Comparison of ENCODE assay signal across 9 cellular contexts in the genomic region with DNA sequence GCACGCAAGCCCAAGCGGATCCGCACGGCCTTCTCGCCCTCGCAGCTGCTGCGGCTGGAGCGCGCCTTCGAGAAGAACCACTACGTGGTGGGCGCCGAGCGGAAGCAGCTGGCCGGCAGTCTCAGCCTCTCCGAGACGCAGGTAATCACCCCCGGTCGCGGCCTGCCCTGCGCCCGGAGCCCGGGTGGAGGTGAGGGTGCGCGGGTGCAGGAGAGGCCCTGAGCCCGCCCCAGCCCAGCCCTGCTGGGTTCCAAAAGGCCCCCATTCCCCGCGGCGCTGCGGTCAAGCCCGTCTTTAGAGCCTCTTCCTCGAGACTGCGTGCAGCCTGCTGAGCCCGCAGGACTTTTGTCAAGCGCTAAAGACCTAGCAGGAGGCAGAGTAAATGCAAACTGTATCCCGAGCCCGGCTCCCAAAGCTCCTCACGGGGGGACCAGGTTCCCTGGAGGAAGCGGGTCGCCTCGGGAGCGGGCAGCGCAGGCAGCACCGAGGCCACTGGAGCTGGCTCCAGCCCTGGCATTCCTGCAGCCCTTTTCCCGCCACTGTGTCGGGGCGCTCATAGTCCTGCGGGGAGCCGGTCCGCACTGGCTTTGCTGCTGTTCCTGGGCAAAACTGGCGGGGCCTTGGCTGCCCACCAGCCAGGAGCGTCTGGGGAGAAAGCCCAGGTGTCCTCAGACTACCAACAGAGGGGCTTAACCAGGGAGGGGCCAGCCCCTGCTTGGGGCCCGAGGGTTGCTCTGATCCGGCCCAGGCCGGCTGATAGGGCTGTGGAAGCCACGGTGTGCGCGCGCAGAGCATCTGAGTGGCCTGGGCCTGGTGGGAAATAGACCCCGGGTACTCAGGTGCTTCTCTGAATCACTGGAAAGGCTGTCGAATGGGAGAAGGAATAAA. TPM values are rescaled to one million over a fixed set of nuclear protein-coding genes. Genes with fewer than 3 reads are reported as not detected.
A peak's percentile ranks its signal among the peaks of the same experiment; 100 is the strongest.
DNase-seq lines count a peak whose midpoint lies in the region; ATAC-seq and TF ChIP-seq lines count a peak whose summit lies in the region.
"Had no signal": no experiment of that assay in that cellular context is flagged by ENCODE, and none has a peak within 500 bp of the region (broad histone marks: within the 10 kb centered on the region; RNA-seq: fewer than 3 reads in every experiment).

No MANE protein-coding gene starts in this region.

- no peak overlapping the region for H3K27ac Mint-ChIP-seq in endodermal cell
- H3K27ac Mint-ChIP-seq: T-helper 1 cell treated with Interleukin-12 subunit alpha and Interleukin-12 subunit beta and Interleukin-4 antibody, amounts not matched to agents 30 μg/mL and 1 μg/mL, for 36 hours had no signal

- H3K79me2 ChIP-seq in Karpas-422 (ENCODE audit: low read length): no peaks in the 10 kb centered on the region

- H3K4me1 Mint-ChIP-seq in endodermal cell: peaks cover 19% of the 10 kb centered on the region

- no peaks in the 10 kb centered on the region for H3K36me3 ChIP-seq in endodermal cell (ENCODE audit: control insufficient read depth, insufficient read depth, low read length)
- no peaks in the 10 kb centered on the region for H3K36me3 ChIP-seq in Karpas-422 (ENCODE audit: insufficient read depth, low read length)

- H3K4me1 ChIP-seq in endodermal cell (ENCODE audit: control insufficient read depth, insufficient read depth, low read length) (peaks cover 11% of the 10 kb centered on the region), Karpas-422 (ENCODE audit: low read length) (no peaks in the 10 kb centered on the region)

- WGBS in endodermal cell (ENCODE audit: insufficient coverage in 1 of 2, insufficient read length in 1 of 2), 2 experiments: 2 to 3% methylated on average over 41 to 61 of the region's 61 CpGs

- H3K27ac ChIP-seq in endodermal cell (ENCODE audit: low read depth, low read length) (no peak overlapping the region), Karpas-422 (ENCODE audit: low read length) (no peak overlapping the region)

- no peaks in the 10 kb centered on the region for H3K27me3 Mint-ChIP-seq in endodermal cell (ENCODE audit: insufficient read depth)

- H3K4me3 ChIP-seq in endodermal cell (ENCODE audit: low read length) (no peak overlapping the region), Karpas-422 (ENCODE audit: low read length) (no peak overlapping the region)

- H3K9ac ChIP-seq in endodermal cell (ENCODE audit: extremely low read depth, low read length, poor library complexity, severe bottlenecking): no peak overlapping the region
- no peak overlapping the region for H3K9ac ChIP-seq in Karpas-422 (ENCODE audit: low read length)

- DNase-seq in endodermal cell (peak; percentile 84), retina (peak; percentile 75), glomerular visceral epithelial cell (ENCODE audit: extremely low spot score) (no peak), Karpas-422 (no peak), pons (ENCODE audit: low spot score) (no peak)

- H3K9me2 ChIP-seq in Karpas-422 (replicated peaks; ENCODE audit: insufficient read depth, low read length): no peaks in the 10 kb centered on the region

- ATAC-seq in GM19023 (IDR thresholded peaks at IDR 0.05; ENCODE audit: unreplicated experiment): peak; percentile 53
- peak; percentile 57 for ATAC-seq in HG02938 (IDR thresholded peaks at IDR 0.05; ENCODE audit: unreplicated experiment)

- TF ChIP-seq CTCF in endodermal cell (conservative IDR thresholded peaks at IDR 0.05): no peak

- H3K27me3 ChIP-seq in endodermal cell (ENCODE audit: control insufficient read depth, insufficient read depth, low read length, poor library complexity, severe bottlenecking): peaks cover 100% of the 10 kb centered on the region
- H3K27me3 ChIP-seq in Karpas-422 (ENCODE audit: low read length): no peaks in the 10 kb centered on the region

- H2AFZ ChIP-seq in Karpas-422 (ENCODE audit: low read length): no peak overlapping the region

- H3K9me3 ChIP-seq in endodermal cell (ENCODE audit: control insufficient read depth, low read length): no peaks in the 10 kb centered on the region
- no peaks in the 10 kb centered on the region for H3K9me3 ChIP-seq in Karpas-422 (ENCODE audit: low read length)

- peak overlapping the region; percentile 9 for H3K4me3 Mint-ChIP-seq in endodermal cell
- H3K4me3 Mint-ChIP-seq: T-helper 1 cell treated with Interleukin-12 subunit alpha and Interleukin-12 subunit beta and Interleukin-4 antibody, amounts not matched to agents 30 μg/mL and 1 μg/mL, for 36 hours had no signal

- H3K9me3 Mint-ChIP-seq in endodermal cell: peaks cover 16% of the 10 kb centered on the region
- H3K9me3 Mint-ChIP-seq: T-helper 1 cell treated with Interleukin-12 subunit alpha and Interleukin-12 subunit beta and Interleukin-4 antibody, amounts not matched to agents 30 μg/mL and 1 μg/mL, for 36 hours had no signal

- no peak overlapping the region for H3K4me2 ChIP-seq in Karpas-422 (ENCODE audit: low read depth, low read length, poor library complexity, severe bottlenecking)

- no peaks in the 10 kb centered on the region for H3K36me3 Mint-ChIP-seq in endodermal cell (ENCODE audit: low read depth)

- no peaks in the 10 kb centered on the region for H4K20me1 ChIP-seq in Karpas-422 (ENCODE audit: insufficient read depth, low read depth, low read length)

RNA-seq across cellular contexts. Expression of gene EMX1, which starts 7.3 kb away (rescaled TPM):
- total RNA-seq in endodermal cell: 1 to 10 TPM in 1 of 2 donors, under 1 TPM in 1; 0.35 to 1.1 TPM
- 0.25 TPM for polyA plus RNA-seq in endodermal cell (2013, experiment 1 of 2)
- polyA plus RNA-seq in endodermal cell (2013, experiment 2 of 2): 0.17 TPM
- not detected in 2 replicates for total RNA-seq in Karpas-422 (2014; rRNA removed; shearing (Covaris generic); ENCODE audit: low replicate concordance)
- total RNA-seq: M059J had no signal

RNA-seq across cellular contexts. Expression of gene SPR, which starts 37.4 kb away (rescaled TPM):
- total RNA-seq in endodermal cell: 10 to 100 TPM; 13.7 to 15.2 TPM
- 2.5 TPM for polyA plus RNA-seq in endodermal cell (2013, experiment 1 of 2)
- 1.7 TPM for polyA plus RNA-seq in endodermal cell (2013, experiment 2 of 2)
- total RNA-seq in Karpas-422 (2014; rRNA removed; shearing (Covaris generic); ENCODE audit: low replicate concordance): 1.6 TPM in 1 of 2 replicates, not detected in the other

Comparison
In these comparisons a context has a peak if more than half of its experiments do, and no peak if none do; other contexts are left out.
1. DNase-seq: peak in endodermal cell (single experiment) and retina (single experiment); none in glomerular visceral epithelial cell (single experiment), Karpas-422 (single experiment) and pons (single experiment).